8 cellular contexts compared by ENCODE assay signal in genomic region chr13:39051157-39051556, GRCh38. TPM values are rescaled to one million over a fixed set of nuclear protein-coding genes. Genes with fewer than 3 reads are reported as not detected.
DNase-seq lines count a peak whose midpoint lies in the region; ATAC-seq and TF ChIP-seq lines count a peak whose summit lies in the region.

No MANE protein-coding gene starts in this region.

- TF ChIP-seq POLR2A in ovary (IDR thresholded peaks at IDR 0.05): no peak

- no peaks in the 10 kb centered on the region for H3K79me2 ChIP-seq in neural progenitor cell (ENCODE audit: low read depth)

- H3K27ac ChIP-seq in neural progenitor cell (no peak overlapping the region), ovary (no peak overlapping the region)

- TF ChIP-seq CTCF in GM12873 (IDR thresholded peaks at IDR 0.05; ENCODE audit: insufficient read depth, low read depth, low read length, missing control alignments) (peak; percentile 49), neural progenitor cell (IDR thresholded peaks at IDR 0.05) (peak; percentile 66), ovary (IDR thresholded peaks at IDR 0.05) (peak in 1 of 3 donors; percentile 29)

- no peaks in the 10 kb centered on the region for H3K27me3 Mint-ChIP-seq in neural progenitor cell (ENCODE audit: insufficient read depth, low read depth)

- no peak overlapping the region for H2AFZ ChIP-seq in neural progenitor cell (replicated peaks)

- H3K27ac Mint-ChIP-seq in neural progenitor cell: no peak overlapping the region
- H3K27ac Mint-ChIP-seq in stimulated activated effector memory CD8-positive, alpha-beta T cell treated with anti-CD3 and anti-CD28 coated beads, Interleukin-12 subunit alpha, Interleukin-12 subunit beta, amount 100 ng/mL, for 72 hours: no peak overlapping the region

- no peaks in the 10 kb centered on the region for H3K9me3 Mint-ChIP-seq in neural progenitor cell
- H3K9me3 Mint-ChIP-seq in stimulated activated effector memory CD8-positive, alpha-beta T cell treated with anti-CD3 and anti-CD28 coated beads, Interleukin-12 subunit alpha, Interleukin-12 subunit beta, amount 100 ng/mL, for 72 hours: peaks cover 3% of the 10 kb centered on the region

- H3K4me1 ChIP-seq in neural progenitor cell: peaks cover 4% of the 10 kb centered on the region
- H3K4me1 ChIP-seq in ovary (ENCODE audit: insufficient read depth): no peaks in the 10 kb centered on the region

- H4K20me1 ChIP-seq in neural progenitor cell (ENCODE audit: low read depth): no peaks in the 10 kb centered on the region

- H3K4me3 ChIP-seq in neural progenitor cell (no peak overlapping the region), ovary (no peak overlapping the region)

- no peaks in the 10 kb centered on the region for H3K27me3 ChIP-seq in neural progenitor cell
- peaks cover 7% of the 10 kb centered on the region for H3K27me3 ChIP-seq in ovary

- H3K4me1 Mint-ChIP-seq in neural progenitor cell: peaks cover 8% of the 10 kb centered on the region
- H3K4me1 Mint-ChIP-seq in stimulated activated effector memory CD8-positive, alpha-beta T cell treated with anti-CD3 and anti-CD28 coated beads, Interleukin-12 subunit alpha, Interleukin-12 subunit beta, amount 100 ng/mL, for 72 hours: no peaks in the 10 kb centered on the region

- H3K4me3 Mint-ChIP-seq in neural progenitor cell: no peak overlapping the region
- H3K4me3 Mint-ChIP-seq in stimulated activated effector memory CD8-positive, alpha-beta T cell treated with anti-CD3 and anti-CD28 coated beads, Interleukin-12 subunit alpha, Interleukin-12 subunit beta, amount 100 ng/mL, for 72 hours: no peak overlapping the region

- no peak overlapping the region for H3K9ac ChIP-seq in neural progenitor cell

- no peak for ATAC-seq in stimulated activated effector memory CD8-positive, alpha-beta T cell treated with anti-CD3 and anti-CD28 coated beads, Interleukin-12 subunit alpha, Interleukin-12 subunit beta, amount 100 ng/mL, for 72 hours
- ATAC-seq in HG02798 (IDR thresholded peaks at IDR 0.05; ENCODE audit: poor library complexity, unreplicated experiment): no peak

- H3F3A ChIP-seq in neural progenitor cell (ENCODE audit: low read depth): peaks cover 4% of the 10 kb centered on the region

- DNase-seq in A172 (ENCODE audit: low spot score) (peak; percentile 10), NCI-H2171 (lab: John Stamatoyannopoulos, UW) (peak; percentile 3), cerebellum (ENCODE audit: low spot score) (peak; percentile 50), neural progenitor cell (ENCODE audit: low spot score) (peak; percentile 65), ovary (no peak)
- no peak for DNase-seq in stimulated activated effector memory CD8-positive, alpha-beta T cell treated with anti-CD3 and anti-CD28 coated beads, Interleukin-12 subunit alpha, Interleukin-12 subunit beta, amount 100 ng/mL, for 72 hours (ENCODE audit: low spot score in 2 of 2)

- peaks cover 7% of the 10 kb centered on the region for H3K36me3 ChIP-seq in neural progenitor cell
- H3K36me3 ChIP-seq in ovary: no peaks in the 10 kb centered on the region

- peaks cover 7% of the 10 kb centered on the region for H3K36me3 Mint-ChIP-seq in neural progenitor cell
- H3K36me3 Mint-ChIP-seq in stimulated activated effector memory CD8-positive, alpha-beta T cell treated with anti-CD3 and anti-CD28 coated beads, Interleukin-12 subunit alpha, Interleukin-12 subunit beta, amount 100 ng/mL, for 72 hours: peaks cover 19% of the 10 kb centered on the region

- H3K4me2 ChIP-seq in neural progenitor cell: no peak overlapping the region

- WGBS in ovary, 3 donors: 7 to 13% (median 12%) methylated on average over 1 of the region's 1 CpG

- no peak for TF ChIP-seq EP300 in ovary (IDR thresholded peaks at IDR 0.05)

- intact Hi-C loops in ovary (cut with DNase I): loop anchor here in 3 of 4 donors (10.0 kb wide), 1 partner anchor 564 kb away; no protein-coding TSS in a partner anchor

- H3K9me3 ChIP-seq in neural progenitor cell (ENCODE audit: low read depth) (no peaks in the 10 kb centered on the region), ovary (no peaks in the 10 kb centered on the region)

RNA-seq across cellular contexts. Expression of gene NHLRC3, which starts 12.9 kb away (rescaled TPM):
- 15.8 and 19.8 TPM in 2 replicates for total RNA-seq in A172 (2014; rRNA removed; shearing (Covaris generic))
- total RNA-seq in cerebellum (42.1 TPM), neural progenitor cell (ENCODE audit: low replicate concordance) (29.0 and 42.5 TPM in 2 replicates), ovary (10 to 100 TPM; 17.3 to 26.0 (median 20.5) TPM)
- 10 to 100 TPM; 11.1 to 22.0 TPM for polyA plus RNA-seq in ovary

RNA-seq across cellular contexts. Expression of gene PROSER1, which starts 13.3 kb away (rescaled TPM):
- 8.7 and 9.7 TPM in 2 replicates for total RNA-seq in A172 (2014; rRNA removed; shearing (Covaris generic))
- total RNA-seq in cerebellum (50.6 TPM), neural progenitor cell (ENCODE audit: low replicate concordance) (44.4 and 72.0 TPM in 2 replicates), ovary (10 to 100 TPM; 15.5 to 25.3 (median 17.5) TPM)
- 10 to 100 TPM in 1 of 2 donors, 1 to 10 TPM in 1; 5.3 to 16.3 TPM for polyA plus RNA-seq in ovary

Comparison
In these comparisons a context has a peak if more than half of its experiments do, and no peak if none do; other contexts are left out.
1. DNase-seq: peak in A172 (single experiment), NCI-H2171 (single experiment), cerebellum (single experiment) and neural progenitor cell (single experiment); none in stimulated activated effector memory CD8-positive, alpha-beta T cell treated with anti-CD3 and anti-CD28 coated beads, Interleukin-12 subunit alpha, Interleukin-12 subunit beta, amount 100 ng/mL, for 72 hours (0 of 2) and ovary (0 of 5).